ENCODE assay signal across 34 cellular contexts in the genomic region with DNA sequence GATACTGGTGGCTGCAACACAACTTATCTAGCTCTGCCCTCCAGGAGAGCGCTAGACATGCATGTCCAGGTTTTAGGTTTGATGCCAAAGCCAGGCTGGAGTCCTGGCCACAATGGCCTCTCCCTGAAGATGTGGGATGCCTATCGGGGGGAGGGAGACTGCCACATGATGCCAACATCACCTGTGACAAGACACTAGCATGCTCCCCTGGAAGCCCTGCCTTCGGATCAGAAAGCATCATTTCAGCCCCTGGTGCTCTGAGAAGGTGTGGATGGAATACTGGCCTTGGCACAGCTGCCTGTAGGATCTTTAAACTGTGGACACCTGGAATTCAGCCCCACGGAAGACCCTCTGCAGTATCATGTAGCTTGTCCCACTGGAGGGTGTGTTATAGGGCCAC.
"Had no signal": no experiment of that assay in that cellular context is flagged by ENCODE, and none has a peak within 500 bp of the region (broad histone marks: within the 10 kb centered on the region; RNA-seq: fewer than 3 reads in every experiment).

No MANE protein-coding gene starts in this region.

- H3K4me3 Mint-ChIP-seq: activated B cell treated with CpG ODN at 0.5 μM for 24 hours; activated CD4-positive, alpha-beta memory T cell treated with anti-CD3 and anti-CD28 coated beads for 36 hours; activated CD4-positive, alpha-beta T cell treated with anti-CD3 and anti-CD28 coated beads, Interleukin-2, amount 10 ng/mL, durations not matched to agents 7 days and 5 days; activated CD8-positive, alpha-beta T cell treated with anti-CD3 and anti-CD28 coated beads for 36 hours; activated naive CD4-positive, alpha-beta T cell treated with anti-CD3 and anti-CD28 coated beads for 36 hours; activated naive CD8-positive, alpha-beta T cell treated with anti-CD3 and anti-CD28 coated beads for 36 hours; activated T-cell treated with anti-CD3 and anti-CD28 coated beads, Interleukin-2, amount 50 U/mL, for 4 hours; activated T-cell treated with anti-CD3 and anti-CD28 coated beads, Interleukin-2, amount 50 U/mL, for 72 hours; activated T-helper 1 cell treated with anti-CD3 and anti-CD28 coated beads, Interleukin-12 subunit alpha, Interleukin-12 subunit beta, Interleukin-2, Interleukin-4 antibody, amounts not matched to agents 30 ng/mL and 10 ng/mL and 1 ng/mL, durations not matched to agents 14 hours and 24 hours and 36 hours; activated T-helper 17 cell treated with anti-CD3 and anti-CD28 coated beads, Interleukin-2, amount 50 U/mL, for 72 hours; T-helper 1 cell treated with Interleukin-12 subunit alpha and Interleukin-12 subunit beta and Interleukin-4 antibody, amounts not matched to agents 30 μg/mL and 1 μg/mL, for 36 hours; T-helper 2 cell treated with Interferon-gamma antibody and Interleukin-4, amounts not matched to agents 5 μg/mL and 100 μg/mL, for 36 hours had no signal

- H3K27ac Mint-ChIP-seq: activated B cell treated with CpG ODN at 0.5 μM for 24 hours; activated CD4-positive, alpha-beta memory T cell treated with anti-CD3 and anti-CD28 coated beads for 36 hours; activated CD4-positive, alpha-beta T cell treated with anti-CD3 and anti-CD28 coated beads, Interleukin-2, amount 10 ng/mL, durations not matched to agents 7 days and 5 days; activated CD8-positive, alpha-beta T cell treated with anti-CD3 and anti-CD28 coated beads for 36 hours; activated naive CD4-positive, alpha-beta T cell treated with anti-CD3 and anti-CD28 coated beads for 36 hours; activated naive CD4-positive, alpha-beta T cell treated with anti-CD3 and anti-CD28 coated beads, Interleukin-2, amount 50 U/mL, for 72 hours; activated naive CD8-positive, alpha-beta T cell treated with anti-CD3 and anti-CD28 coated beads for 36 hours; activated T-cell treated with anti-CD3 and anti-CD28 coated beads, Interleukin-2, amount 50 U/mL, for 72 hours; activated T-helper 1 cell treated with anti-CD3 and anti-CD28 coated beads, Interleukin-12 subunit alpha, Interleukin-12 subunit beta, Interleukin-2, Interleukin-4 antibody, amounts not matched to agents 30 ng/mL and 10 ng/mL and 1 ng/mL, durations not matched to agents 14 hours and 24 hours and 36 hours; activated T-helper 17 cell treated with anti-CD3 and anti-CD28 coated beads, Interleukin-2, amount 50 U/mL, for 72 hours; T-helper 1 cell treated with Interleukin-12 subunit alpha and Interleukin-12 subunit beta and Interleukin-4 antibody, amounts not matched to agents 30 μg/mL and 1 μg/mL, for 36 hours; T-helper 2 cell treated with Interferon-gamma antibody and Interleukin-4, amounts not matched to agents 5 μg/mL and 100 μg/mL, for 36 hours had no signal

- H3K27ac ChIP-seq: adrenal gland, body of pancreas, brain microvascular endothelial cell, breast epithelium, VCaP had no signal

- H3K9me3 Mint-ChIP-seq: activated B cell treated with CpG ODN at 0.5 μM for 24 hours; activated CD4-positive, alpha-beta memory T cell treated with anti-CD3 and anti-CD28 coated beads for 36 hours; activated CD4-positive, alpha-beta T cell treated with anti-CD3 and anti-CD28 coated beads, Interleukin-2, amount 10 ng/mL, durations not matched to agents 7 days and 5 days; activated CD8-positive, alpha-beta T cell treated with anti-CD3 and anti-CD28 coated beads for 36 hours; activated naive CD4-positive, alpha-beta T cell treated with anti-CD3 and anti-CD28 coated beads for 36 hours; activated naive CD4-positive, alpha-beta T cell treated with anti-CD3 and anti-CD28 coated beads, Interleukin-2, amount 50 U/mL, for 72 hours; activated naive CD8-positive, alpha-beta T cell treated with anti-CD3 and anti-CD28 coated beads for 36 hours; activated T-cell treated with anti-CD3 and anti-CD28 coated beads, Interleukin-2, amount 50 U/mL, for 4 hours; activated T-cell treated with anti-CD3 and anti-CD28 coated beads, Interleukin-2, amount 50 U/mL, for 72 hours; activated T-helper 1 cell treated with anti-CD3 and anti-CD28 coated beads, Interleukin-12 subunit alpha, Interleukin-12 subunit beta, Interleukin-2, Interleukin-4 antibody, amounts not matched to agents 30 ng/mL and 10 ng/mL and 1 ng/mL, durations not matched to agents 14 hours and 24 hours and 36 hours; activated T-helper 17 cell treated with anti-CD3 and anti-CD28 coated beads, Interleukin-2, amount 50 U/mL, for 72 hours; T-helper 1 cell treated with Interleukin-12 subunit alpha and Interleukin-12 subunit beta and Interleukin-4 antibody, amounts not matched to agents 30 μg/mL and 1 μg/mL, for 36 hours had no signal

- H3K36me3 Mint-ChIP-seq: activated CD4-positive, alpha-beta memory T cell treated with anti-CD3 and anti-CD28 coated beads for 36 hours; activated naive CD4-positive, alpha-beta T cell treated with anti-CD3 and anti-CD28 coated beads, Interleukin-2, amount 50 U/mL, for 72 hours; activated naive CD8-positive, alpha-beta T cell treated with anti-CD3 and anti-CD28 coated beads for 36 hours had no signal

- H3K4me1 ChIP-seq: adrenal gland, body of pancreas, breast epithelium had no signal

- DNase-seq: activated B cell treated with CpG ODN at 0.5 μM for 24 hours; activated CD4-positive, alpha-beta memory T cell treated with anti-CD3 and anti-CD28 coated beads for 36 hours; activated CD4-positive, alpha-beta T cell treated with anti-CD3 and anti-CD28 coated beads for 4 hours; activated CD4-positive, alpha-beta T cell treated with anti-CD3 and anti-CD28 coated beads, Interleukin-2, amount 10 ng/mL, durations not matched to agents 7 days and 5 days; activated CD4-positive, CD25-positive, alpha-beta regulatory T cell treated with anti-CD3 and anti-CD28 coated beads, Interleukin-2, amount 50 U/mL, for 72 hours; activated CD8-positive, alpha-beta memory T cell treated with anti-CD3 and anti-CD28 coated beads, Interleukin-2, amount 50 U/mL, for 4 hours; activated CD8-positive, alpha-beta T cell treated with anti-CD3 and anti-CD28 coated beads for 36 hours; activated effector memory CD4-positive, alpha-beta T cell treated with anti-CD3 and anti-CD28 coated beads, Interleukin-2, amount 50 U/mL, for 16 hours; activated gamma-delta T cell treated with Interleukin-2 at 50 U/mL for 16 hours; activated naive CD4-positive, alpha-beta T cell; activated naive CD4-positive, alpha-beta T cell treated with anti-CD3 and anti-CD28 coated beads for 36 hours; activated naive CD4-positive, alpha-beta T cell treated with anti-CD3 and anti-CD28 coated beads, Interleukin-2, amount 50 U/mL, for 16 hours; activated naive CD8-positive, alpha-beta T cell treated with anti-CD3 and anti-CD28 coated beads for 36 hours; activated T-cell treated with anti-CD3 and anti-CD28 coated beads for 4 hours; activated T-cell treated with anti-CD3 and anti-CD28 coated beads, Interleukin-2, amount 50 U/mL, for 1 hour; activated T-cell treated with anti-CD3 and anti-CD28 coated beads, Interleukin-2, amount 50 U/mL, for 4 hours; activated T-cell treated with anti-CD3 and anti-CD28 coated beads, Interleukin-2, amount 50 U/mL, for 72 hours; adrenal gland; amniotic stem cell; aorta; body of pancreas; brain microvascular endothelial cell; central memory CD4-positive, alpha-beta T cell; SW 1271; T-helper 1 cell; T-helper 2 cell; T-helper 9 cell had no signal

- H3K4me3 ChIP-seq: adrenal gland, body of pancreas, breast epithelium had no signal

- H3K27me3 Mint-ChIP-seq: activated B cell treated with CpG ODN at 0.5 μM for 24 hours; activated CD4-positive, alpha-beta memory T cell treated with anti-CD3 and anti-CD28 coated beads for 36 hours; activated CD4-positive, alpha-beta T cell treated with anti-CD3 and anti-CD28 coated beads, Interleukin-2, amount 10 ng/mL, durations not matched to agents 7 days and 5 days; activated CD8-positive, alpha-beta T cell treated with anti-CD3 and anti-CD28 coated beads for 36 hours; activated naive CD8-positive, alpha-beta T cell treated with anti-CD3 and anti-CD28 coated beads for 36 hours; activated T-helper 17 cell treated with anti-CD3 and anti-CD28 coated beads, Interleukin-2, amount 50 U/mL, for 72 hours had no signal

- H3K36me3 ChIP-seq: adrenal gland, brain microvascular endothelial cell, breast epithelium had no signal

- H3K27me3 ChIP-seq: adrenal gland, body of pancreas, brain microvascular endothelial cell, breast epithelium had no signal

- H3K4me1 Mint-ChIP-seq: activated B cell treated with CpG ODN at 0.5 μM for 24 hours; activated CD4-positive, alpha-beta T cell treated with anti-CD3 and anti-CD28 coated beads, Interleukin-2, amount 10 ng/mL, durations not matched to agents 7 days and 5 days; activated naive CD8-positive, alpha-beta T cell treated with anti-CD3 and anti-CD28 coated beads for 36 hours; activated T-helper 17 cell treated with anti-CD3 and anti-CD28 coated beads, Interleukin-2, amount 50 U/mL, for 72 hours had no signal

- H3K9me3 ChIP-seq: adrenal gland, body of pancreas, breast epithelium had no signal

- ATAC-seq: activated CD8-positive, alpha-beta T cell treated with anti-CD3 and anti-CD28 coated beads for 36 hours; activated naive CD4-positive, alpha-beta T cell treated with anti-CD3 and anti-CD28 coated beads, Interleukin-2, amount 50 U/mL, for 72 hours; activated T-cell treated with anti-CD3 and anti-CD28 coated beads, Interleukin-2, amount 50 U/mL, for 4 hours; activated T-cell treated with anti-CD3 and anti-CD28 coated beads, Interleukin-2, amount 50 U/mL, for 72 hours; activated T-helper 17 cell treated with anti-CD3 and anti-CD28 coated beads, Interleukin-2, amount 50 U/mL, for 72 hours; body of pancreas had no signal
